ENCODE assay signal across 11 cellular contexts in the genomic region with DNA sequence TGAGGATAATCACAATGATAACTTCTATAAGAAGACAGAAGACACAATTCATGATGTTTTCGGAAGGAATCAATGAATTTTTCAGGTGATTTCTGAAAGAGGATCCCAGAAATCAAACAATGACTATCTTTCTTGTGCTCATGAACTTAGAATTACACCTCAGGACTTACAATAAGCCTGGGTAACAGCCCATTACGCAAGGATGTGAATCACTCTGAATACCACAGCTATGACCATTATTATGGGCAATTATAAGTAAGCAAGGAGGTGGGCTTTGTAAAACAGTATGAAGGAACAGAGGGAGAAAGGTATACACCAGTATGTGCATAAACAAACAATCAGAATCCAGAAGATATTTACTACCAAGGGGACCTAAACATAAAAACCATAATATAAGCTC. TPM values are rescaled to one million over a fixed set of nuclear protein-coding genes. Genes with fewer than 3 reads are reported as not detected.
DNase-seq lines count a peak whose midpoint lies in the region; ATAC-seq lines count a peak whose summit lies in the region.
"Had no signal": no experiment of that assay in that cellular context is flagged by ENCODE, and none has a peak within 500 bp of the region (broad histone marks: within the 10 kb centered on the region; RNA-seq: fewer than 3 reads in every experiment).

No MANE protein-coding gene starts in this region.

- CTCF ChIA-PET in activated CD4-positive, alpha-beta T cell treated with anti-CD3 and anti-CD28 coated beads, Interleukin-2, amount 10 ng/mL, durations not matched to agents 7 days and 5 days (lab: Charles Lee), result interaction anchor here (0.5 to 1.5 kb wide), 3 partner anchors 8 to 22 kb away, joined by 3 read pairs; no protein-coding TSS in a partner anchor

- H3K4me3 ChIP-seq in neuron (ENCODE audit: low read length), result no peak overlapping the region
- H3K4me3 ChIP-seq: cardiac muscle cell, right lobe of liver had no signal

- peaks cover 7 to 14% of the 10 kb centered on the region in 2 donors for H3K27me3 Mint-ChIP-seq in effector memory CD8-positive, alpha-beta T cell
- peaks cover 2% of the 10 kb centered on the region for H3K27me3 Mint-ChIP-seq in activated CD4-positive, alpha-beta T cell treated with anti-CD3 and anti-CD28 coated beads, Interleukin-2, amount 10 ng/mL, durations not matched to agents 7 days and 5 days

- H2AFZ ChIP-seq in neuron (ENCODE audit: low read depth, low read length), result peak overlapping the region; percentile 12

- H3K4me1 ChIP-seq in neuron (ENCODE audit: insufficient read depth, low read length), result peaks cover 9% of the 10 kb centered on the region
- H3K4me1 ChIP-seq: right lobe of liver had no signal

- no peak for ATAC-seq in effector memory CD8-positive, alpha-beta T cell (replicated peaks)
- ATAC-seq in GM21619 (IDR thresholded peaks at IDR 0.05; ENCODE audit: unreplicated experiment), result no peak

- H3K36me3 ChIP-seq in neuron (ENCODE audit: insufficient read depth, low read length), result no peaks in the 10 kb centered on the region
- H3K36me3 ChIP-seq: cardiac muscle cell, right lobe of liver had no signal

- no peak overlapping the region for H3K4me3 Mint-ChIP-seq in effector memory CD8-positive, alpha-beta T cell
- H3K4me3 Mint-ChIP-seq in activated CD4-positive, alpha-beta T cell treated with anti-CD3 and anti-CD28 coated beads, Interleukin-2, amount 10 ng/mL, durations not matched to agents 7 days and 5 days, result no peak overlapping the region

- POLR2A ChIA-PET in activated CD4-positive, alpha-beta T cell treated with anti-CD3 and anti-CD28 coated beads, Interleukin-2, amount 10 ng/mL, durations not matched to agents 7 days and 5 days (lab: Charles Lee), result no interaction called here

- H3K27ac Mint-ChIP-seq in effector memory CD8-positive, alpha-beta T cell, result no peak overlapping the region
- H3K27ac Mint-ChIP-seq in activated CD4-positive, alpha-beta T cell treated with anti-CD3 and anti-CD28 coated beads, Interleukin-2, amount 10 ng/mL, durations not matched to agents 7 days and 5 days, result no peak overlapping the region

- no peaks in the 10 kb centered on the region for H3K36me3 Mint-ChIP-seq in effector memory CD8-positive, alpha-beta T cell (ENCODE audit: insufficient read depth)
- H3K36me3 Mint-ChIP-seq in activated CD4-positive, alpha-beta T cell treated with anti-CD3 and anti-CD28 coated beads, Interleukin-2, amount 10 ng/mL, durations not matched to agents 7 days and 5 days (ENCODE audit: low read depth), result no peaks in the 10 kb centered on the region

- H3K4me1 Mint-ChIP-seq in effector memory CD8-positive, alpha-beta T cell (ENCODE audit: low read depth in 2 of 2), result peaks cover 0 to 3% of the 10 kb centered on the region in 2 donors
- H3K4me1 Mint-ChIP-seq in activated CD4-positive, alpha-beta T cell treated with anti-CD3 and anti-CD28 coated beads, Interleukin-2, amount 10 ng/mL, durations not matched to agents 7 days and 5 days, result no peaks in the 10 kb centered on the region

- peak; percentile 90 for DNase-seq in EH (ENCODE audit: low read depth)
- peak; percentile 57 for DNase-seq in NCI-H460 (ENCODE audit: extremely low read depth, low read depth)
- DNase-seq in dedifferentiated amniotic fluid mesenchymal stem cell (ENCODE audit: extremely low spot score), result peak; percentile 70
- DNase-seq in effector memory CD8-positive, alpha-beta T cell, result no peak
- no peak for DNase-seq in stimulated activated naive CD4-positive, alpha-beta T cell (lab: John Stamatoyannopoulos, UW)
- DNase-seq in activated CD4-positive, alpha-beta T cell treated with anti-CD3 and anti-CD28 coated beads, Interleukin-2, amount 10 ng/mL, durations not matched to agents 7 days and 5 days, result no peak
- DNase-seq: activated CD4-positive, alpha-beta T cell treated with anti-CD3 and anti-CD28 coated beads, Interleukin-2, amount 50 U/mL, for 1 hour had no signal

- no peaks in the 10 kb centered on the region for H3K9me3 ChIP-seq in neuron (ENCODE audit: low read length)
- H3K9me3 ChIP-seq: right lobe of liver had no signal

- H3K9me3 Mint-ChIP-seq in effector memory CD8-positive, alpha-beta T cell, result no peaks in the 10 kb centered on the region
- H3K9me3 Mint-ChIP-seq in activated CD4-positive, alpha-beta T cell treated with anti-CD3 and anti-CD28 coated beads, Interleukin-2, amount 10 ng/mL, durations not matched to agents 7 days and 5 days, result no peaks in the 10 kb centered on the region

- H3K27me3 ChIP-seq in neuron (ENCODE audit: insufficient read depth, low read length), result no peaks in the 10 kb centered on the region
- H3K27me3 ChIP-seq: cardiac muscle cell, right lobe of liver had no signal

RNA-seq across cellular contexts. Expression of gene PPP2CA, which starts 21.5 kb away (rescaled TPM):
- total RNA-seq in NCI-H460 (2014; rRNA removed; shearing (Covaris generic)), result 111 and 172 TPM in 2 replicates
- polyA plus RNA-seq in NCI-H460 (2014; cell fraction: nucleus; rRNA removed), result 146 and 207 TPM in 2 replicates
- 100 to 1,000 TPM; 128 to 136 TPM for total RNA-seq in activated CD4-positive, alpha-beta T cell treated with anti-CD3 and anti-CD28 coated beads, Interleukin-2, amount 10 ng/mL, durations not matched to agents 7 days and 5 days

Comparison
In these comparisons a context has a peak if more than half of its experiments do, and no peak if none do; other contexts are left out.
1. DNase-seq: peak in EH (single experiment), NCI-H460 (single experiment) and dedifferentiated amniotic fluid mesenchymal stem cell (single experiment); none in effector memory CD8-positive, alpha-beta T cell (0 of 3), stimulated activated naive CD4-positive, alpha-beta T cell (0 of 6) and activated CD4-positive, alpha-beta T cell treated with anti-CD3 and anti-CD28 coated beads, Interleukin-2, amount 10 ng/mL, durations not matched to agents 7 days and 5 days (single experiment).